Comparison of ENCODE assay signal across 1 cellular context in the genomic region with DNA sequence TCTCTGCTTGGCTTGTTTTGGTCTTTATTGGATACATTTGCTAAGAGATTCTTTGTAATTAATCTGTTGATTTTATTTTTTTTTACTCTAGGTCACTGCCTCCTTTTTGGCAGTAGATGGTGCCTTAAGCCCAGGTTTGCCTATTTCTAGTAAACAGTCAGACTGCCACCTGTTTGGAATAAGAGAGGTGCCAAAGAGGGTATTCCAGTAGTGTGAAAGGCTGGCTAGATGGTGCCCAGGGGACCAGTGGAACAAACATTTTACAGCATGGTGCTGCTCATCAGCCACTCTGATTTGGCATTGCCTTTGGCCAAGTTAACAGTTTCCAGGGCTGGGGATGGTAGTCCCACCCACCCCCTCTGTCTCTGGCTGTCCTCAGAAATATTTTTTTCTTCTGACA.
TF ChIP-seq lines count a peak whose summit lies in the region.

No MANE protein-coding gene starts in this region.

TF ChIP-seq in H1, 55 proteins besides CTCF, POLR2A, EP300 and RAD21 (continued from another document):
- TF ChIP-seq, protein P1, sequence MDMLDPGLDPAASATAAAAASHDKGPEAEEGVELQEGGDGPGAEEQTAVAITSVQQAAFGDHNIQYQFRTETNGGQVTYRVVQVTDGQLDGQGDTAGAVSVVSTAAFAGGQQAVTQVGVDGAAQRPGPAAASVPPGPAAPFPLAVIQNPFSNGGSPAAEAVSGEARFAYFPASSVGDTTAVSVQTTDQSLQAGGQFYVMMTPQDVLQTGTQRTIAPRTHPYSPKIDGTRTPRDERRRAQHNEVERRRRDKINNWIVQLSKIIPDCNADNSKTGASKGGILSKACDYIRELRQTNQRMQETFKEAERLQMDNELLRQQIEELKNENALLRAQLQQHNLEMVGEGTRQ (IDR thresholded peaks at IDR 0.05; ENCODE audit: low read length), result no peak
- TF ChIP-seq NANOG (IDR thresholded peaks at IDR 0.05; ENCODE audit: insufficient read depth, low read depth, low read length, poor library complexity, severe bottlenecking), result no peak
- no peak for TF ChIP-seq ASH2L (IDR thresholded peaks at IDR 0.05; ENCODE audit: low read length)
- no peak for TF ChIP-seq E2F6 (IDR thresholded peaks at IDR 0.05)
